8 cellular contexts compared by ENCODE assay signal in genomic region chr14:21436567-21437062, GRCh38. TPM values are rescaled to one million over a fixed set of nuclear protein-coding genes. Genes with fewer than 3 reads are reported as not detected.
A peak's percentile ranks its signal among the peaks of the same experiment; 100 is the strongest.
DNase-seq lines count a peak whose midpoint lies in the region; ATAC-seq and TF ChIP-seq lines count a peak whose summit lies in the region.

No MANE protein-coding gene starts in this region.

- H3K79me2 ChIP-seq in DOHH2 (ENCODE audit: control insufficient read depth, low read length) = peaks cover 97% of the 10 kb centered on the region

- peak overlapping the region; percentile 76 for H3K4me2 ChIP-seq in DOHH2 (ENCODE audit: low read length)

- TF ChIP-seq CTCF in DOHH2 (IDR thresholded peaks at IDR 0.05; ENCODE audit: low read depth, low read length, poor library complexity, severe bottlenecking) (no peak), omental fat pad (IDR thresholded peaks at IDR 0.05) (no peak)

- peaks cover 30% of the 10 kb centered on the region for H3K36me3 ChIP-seq in DOHH2 (ENCODE audit: control insufficient read depth, low read length)

- H3K27ac ChIP-seq in DOHH2 (ENCODE audit: low read depth, low read length) (peak overlapping the region; percentile 57), cingulate gyrus (ENCODE audit: low read depth, low read length) (peak overlapping the region; percentile 88)

- H3K4me1 ChIP-seq in DOHH2 (ENCODE audit: control insufficient read depth, low read length) = peaks cover 28% of the 10 kb centered on the region

- peaks cover 10% of the 10 kb centered on the region; the same call in 1 of the 2 replicates for H4K20me1 ChIP-seq in DOHH2 (ENCODE audit: control insufficient read depth, insufficient read depth, low read depth, low read length)

- H3K27me3 ChIP-seq in DOHH2 (ENCODE audit: control insufficient read depth, low read length) = no peaks in the 10 kb centered on the region

- H3K4me3 ChIP-seq in DOHH2 (ENCODE audit: low read length) = peak overlapping the region; percentile 77
- peak overlapping the region; percentile 88 for H3K4me3 ChIP-seq in Jurkat, Clone E6-1 (ENCODE audit: low read length)

- no peak for DNase-seq in Jurkat, Clone E6-1 (ENCODE audit: low read depth, low spot score)
- peak; percentile 12 for DNase-seq in myocyte (ENCODE audit: low read depth)
- no peak for DNase-seq in omental fat pad (ENCODE audit: low spot score)
- DNase-seq in stimulated activated CD8-positive, alpha-beta memory T cell treated with anti-CD3 and anti-CD28 coated beads, Interleukin-4, amount 100 ng/mL, for 48 hours = no peak
- DNase-seq in LoVo (ENCODE audit: low spot score) = no peak
- no peak for DNase-seq in activated CD8-positive, alpha-beta memory T cell treated with anti-CD3 and anti-CD28 coated beads for 24 hours

- peaks cover 5% of the 10 kb centered on the region for H3F3A ChIP-seq in DOHH2 (ENCODE audit: control insufficient read depth, insufficient read depth)

- no peaks in the 10 kb centered on the region for H3K9me3 ChIP-seq in DOHH2 (ENCODE audit: control insufficient read depth, insufficient read depth, low read length)

- ATAC-seq in omental fat pad (ENCODE audit: low FRiP score) = no peak

- no peaks in the 10 kb centered on the region for H3K9me2 ChIP-seq in DOHH2 (replicated peaks; ENCODE audit: control insufficient read depth, low read length)

RNA-seq across cellular contexts. Expression of gene CHD8, which starts 19.3 kb away (rescaled TPM):
- 38.9 TPM for polyA plus RNA-seq in Jurkat, Clone E6-1 (2012; ENCODE audit: insufficient read depth, insufficient read length)
- 41.6 and 48.5 TPM in 2 replicates for total RNA-seq in myocyte
- polyA plus RNA-seq in myocyte (2012) = 34.1 TPM
- total RNA-seq in omental fat pad = 10 to 100 TPM; 40.6 to 65.6 (median 54.7) TPM

RNA-seq across cellular contexts. Expression of gene RAB2B, which starts 40.1 kb away (rescaled TPM):
- 31.2 TPM for polyA plus RNA-seq in Jurkat, Clone E6-1 (2012; ENCODE audit: insufficient read depth, insufficient read length)
- total RNA-seq in myocyte (21.9 and 26.4 TPM in 2 replicates), omental fat pad (10 to 100 TPM; 21.3 to 30.0 (median 25.6) TPM)
- 28.3 TPM for polyA plus RNA-seq in myocyte (2012)

RNA-seq across cellular contexts. Expression of gene TOX4, which starts 40.4 kb away (rescaled TPM):
- polyA plus RNA-seq in Jurkat, Clone E6-1 (2012; ENCODE audit: insufficient read depth, insufficient read length) = 64.1 TPM
- total RNA-seq in myocyte = 25.6 and 27.8 TPM in 2 replicates
- 78.7 TPM for polyA plus RNA-seq in myocyte (2012)
- 10 to 100 TPM; 37.8 to 79.6 (median 56.8) TPM for total RNA-seq in omental fat pad

RNA-seq across cellular contexts. Expression of gene SUPT16H, which starts 52.8 kb away (rescaled TPM):
- 163 TPM for polyA plus RNA-seq in Jurkat, Clone E6-1 (2012; ENCODE audit: insufficient read depth, insufficient read length)
- 70.7 and 75.3 TPM in 2 replicates for total RNA-seq in myocyte
- polyA plus RNA-seq in myocyte (2012) = 37.7 TPM
- 10 to 100 TPM; 54.0 to 86.5 (median 60.3) TPM for total RNA-seq in omental fat pad
